ENCODE assay signal across 1 cellular context in the genomic region with DNA sequence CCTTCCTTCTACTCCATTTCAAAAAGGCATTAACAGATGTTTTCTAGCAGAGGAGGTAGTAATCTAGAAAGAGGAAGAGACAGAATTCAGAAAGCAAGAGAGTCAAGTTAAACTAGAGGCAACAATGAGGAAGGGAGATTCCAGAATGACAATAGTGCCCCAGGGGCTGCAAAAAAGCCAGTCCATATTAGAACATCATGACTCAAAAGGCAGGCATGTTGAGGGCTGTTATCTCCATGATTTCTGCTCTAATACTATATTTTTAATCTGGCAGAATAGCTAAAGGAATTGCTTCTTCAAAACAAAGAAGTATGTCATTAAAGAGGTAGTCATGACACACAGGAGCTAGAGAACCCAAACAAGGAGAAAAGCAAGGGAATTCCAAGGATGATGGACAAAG.
TF ChIP-seq lines count a peak whose summit lies in the region.

No MANE protein-coding gene starts in this region.

TF ChIP-seq in IMR-90, 13 proteins besides CTCF, POLR2A, EP300 and RAD21 (continued from another document):
- no peak for TF ChIP-seq RCOR1 (IDR thresholded peaks at IDR 0.05; ENCODE audit: insufficient replicate concordance, low read length)
